ENCODE assay signal across 30 cellular contexts in the genomic region with DNA sequence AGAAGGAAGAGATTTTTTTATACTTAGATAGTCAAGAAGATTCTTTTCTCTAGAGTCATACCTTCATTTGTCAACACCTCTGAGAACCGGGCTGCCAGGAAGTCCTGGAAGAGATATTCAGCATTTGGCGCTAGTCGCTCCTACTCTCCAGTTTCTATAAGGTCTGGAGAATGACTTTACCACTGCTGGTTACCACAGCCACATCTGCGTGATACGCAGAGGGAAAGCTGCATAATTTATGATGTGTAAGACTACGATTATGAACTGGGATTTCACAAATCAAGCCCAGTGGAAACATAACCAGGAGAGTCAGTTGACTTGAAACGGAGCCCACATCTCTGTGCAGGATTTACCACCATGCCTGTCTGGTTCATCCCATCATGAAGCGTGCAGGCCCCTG.
DNase-seq lines count a peak whose midpoint lies in the region; ATAC-seq and TF ChIP-seq lines count a peak whose summit lies in the region.
"Had no signal": no experiment of that assay in that cellular context is flagged by ENCODE, and none has a peak within 500 bp of the region (broad histone marks: within the 10 kb centered on the region; RNA-seq: fewer than 3 reads in every experiment).

No MANE protein-coding gene starts in this region.

- no peak overlapping the region for H3K4me3 ChIP-seq in fibroblast of villous mesenchyme (ENCODE audit: low read depth, low read length)
- H3K4me3 ChIP-seq in stomach, result no peak overlapping the region
- H3K4me3 ChIP-seq: coronary artery, GM12878, heart left ventricle, right atrium auricular region, SJCRH30, thyroid gland had no signal

- peak overlapping the region; percentile 0; the same call in 1 of the 2 replicates for H3K4me3 Mint-ChIP-seq in HFFc6
- H3K4me3 Mint-ChIP-seq: activated CD4-positive, alpha-beta T cell treated with anti-CD3 and anti-CD28 coated beads, Interleukin-2, amount 10 ng/mL, durations not matched to agents 7 days and 5 days; stimulated activated naive CD8-positive, alpha-beta T cell treated with anti-CD3 and anti-CD28 coated beads, Interleukin-15, amount 100 ng/mL, for 72 hours; T-cell had no signal

- no peak for TF ChIP-seq POLR2A in stomach (IDR thresholded peaks at IDR 0.05)

- H3K9me3 ChIP-seq in stomach, result no peaks in the 10 kb centered on the region
- H3K9me3 ChIP-seq: heart left ventricle, right atrium auricular region, SJCRH30, thyroid gland had no signal

- no peaks in the 10 kb centered on the region for H3K27me3 Mint-ChIP-seq in HFFc6 (ENCODE audit: insufficient read depth)

- no peak overlapping the region for H3K27ac ChIP-seq in stomach
- H3K27ac ChIP-seq: foreskin keratinocyte, right atrium auricular region, SJCRH30, thyroid gland had no signal

- DNase-seq in HFFc6 (peak; percentile 33), fibroblast of villous mesenchyme (ENCODE audit: low read depth) (peak; percentile 73), stomach (no peak), superior temporal gyrus (ENCODE audit: extremely low spot score) (no peak), GM20000 (ENCODE audit: low spot score) (no peak), C1 segment of cervical spinal cord (lab: John Stamatoyannopoulos, UW) (no peak)
- DNase-seq: activated CD4-positive, alpha-beta T cell treated with anti-CD3 and anti-CD28 coated beads, Interleukin-2, amount 10 ng/mL, durations not matched to agents 7 days and 5 days; activated effector memory CD4-positive, alpha-beta T cell treated with Interleukin-2 at 50 U/mL for 16 hours; activated T-cell treated with anti-CD3 and anti-CD28 coated beads, Interleukin-2, amount 50 U/mL, for 1 hour; anterior cingulate cortex; effector CD8-positive, alpha-beta T cell; erythroblast; H7; heart left ventricle; Kasumi-1; kidney; MV-4-11; NCI-H146; NCI-H82; SJCRH30; stimulated activated CD8-positive, alpha-beta memory T cell treated with anti-CD3 and anti-CD28 coated beads, Interleukin-4, amount 100 ng/mL, for 48 hours; stimulated activated naive CD8-positive, alpha-beta T cell treated with anti-CD3 and anti-CD28 coated beads, Interleukin-15, amount 100 ng/mL, for 72 hours; T-cell; thyroid gland had no signal

- no peak for TF ChIP-seq CTCF in HFFc6 (IDR thresholded peaks at IDR 0.05)
- TF ChIP-seq CTCF in fibroblast of villous mesenchyme (IDR thresholded peaks at IDR 0.05; ENCODE audit: insufficient read depth, low read depth, low read length), result no peak
- TF ChIP-seq CTCF in stomach (IDR thresholded peaks at IDR 0.05), result no peak
- no peak for TF ChIP-seq CTCF in GM20000 (IDR thresholded peaks at IDR 0.05; ENCODE audit: extremely low read depth, missing control alignments)

- H3K36me3 ChIP-seq in stomach, result no peaks in the 10 kb centered on the region
- H3K36me3 ChIP-seq: right atrium auricular region, SJCRH30, thyroid gland had no signal

- peak; percentile 49 for ATAC-seq in SK-N-SH treated with all-trans-retinoic acid at 6 μM for 48 hours
- ATAC-seq: activated naive CD4-positive, alpha-beta T cell treated with anti-CD3 and anti-CD28 coated beads, Interleukin-2, amount 50 U/mL, for 72 hours; GM12878; heart left ventricle; stimulated activated naive CD8-positive, alpha-beta T cell treated with anti-CD3 and anti-CD28 coated beads, Interleukin-15, amount 100 ng/mL, for 72 hours; T-cell had no signal

- H3K27me3 ChIP-seq in stomach, result no peaks in the 10 kb centered on the region
- H3K27me3 ChIP-seq: foreskin keratinocyte, heart left ventricle, right atrium auricular region, thyroid gland had no signal

- no peaks in the 10 kb centered on the region for H3K9me3 Mint-ChIP-seq in HFFc6
- H3K9me3 Mint-ChIP-seq: activated CD4-positive, alpha-beta T cell treated with anti-CD3 and anti-CD28 coated beads, Interleukin-2, amount 10 ng/mL, durations not matched to agents 7 days and 5 days; activated naive CD4-positive, alpha-beta T cell treated with anti-CD3 and anti-CD28 coated beads, Interleukin-2, amount 50 U/mL, for 72 hours; stimulated activated naive CD8-positive, alpha-beta T cell treated with anti-CD3 and anti-CD28 coated beads, Interleukin-15, amount 100 ng/mL, for 72 hours; T-cell had no signal

- H3K4me1 Mint-ChIP-seq in HFFc6 (ENCODE audit: low read depth), result peaks cover 61% of the 10 kb centered on the region

- peaks cover 8% of the 10 kb centered on the region; the same call in 1 of the 2 replicates for H3K36me3 Mint-ChIP-seq in HFFc6 (ENCODE audit: low read depth)
- H3K36me3 Mint-ChIP-seq: activated naive CD4-positive, alpha-beta T cell treated with anti-CD3 and anti-CD28 coated beads, Interleukin-2, amount 50 U/mL, for 72 hours; T-cell had no signal

- intact Hi-C loops in stomach (cut with DNase I; ENCODE audit: low total_unique reads), result no loop called here

- peak overlapping the region; percentile 10 for H3K27ac Mint-ChIP-seq in HFFc6
- H3K27ac Mint-ChIP-seq: activated CD4-positive, alpha-beta T cell treated with anti-CD3 and anti-CD28 coated beads, Interleukin-2, amount 10 ng/mL, durations not matched to agents 7 days and 5 days; activated naive CD4-positive, alpha-beta T cell treated with anti-CD3 and anti-CD28 coated beads, Interleukin-2, amount 50 U/mL, for 72 hours; stimulated activated naive CD8-positive, alpha-beta T cell treated with anti-CD3 and anti-CD28 coated beads, Interleukin-15, amount 100 ng/mL, for 72 hours; T-cell had no signal

- peaks cover 0 to 13% (median 0%) of the 10 kb centered on the region in 4 donors for H3K4me1 ChIP-seq in stomach
- H3K4me1 ChIP-seq: right atrium auricular region, SJCRH30, thyroid gland had no signal

- no peak for TF ChIP-seq EP300 in stomach (IDR thresholded peaks at IDR 0.05)

- 73 to 80% (median 76%) methylated on average over 8 of the region's 8 CpGs for WGBS in stomach, 5 donors

TF ChIP-seq in SK-N-SH treated with all-trans-retinoic acid at 6 μM for 48 hours, 23 proteins besides CTCF, POLR2A, EP300 and RAD21:
- no peak for TF ChIP-seq TCF4 (CRISPR knock-in tag; IDR thresholded peaks at IDR 0.05; ENCODE audit: borderline replicate concordance)

Comparison
In these comparisons a context has a peak if more than half of its experiments do, and no peak if none do; other contexts are left out.
1. DNase-seq: peak in HFFc6 (single experiment) and fibroblast of villous mesenchyme (single experiment); none in stomach (single experiment), superior temporal gyrus (single experiment), GM20000 (single experiment) and C1 segment of cervical spinal cord (0 of 14).